1 cellular context compared by ENCODE assay signal in genomic region chr12:82019533-82019932, GRCh38.
TF ChIP-seq lines count a peak whose summit lies in the region.

No MANE protein-coding gene starts in this region.

TF ChIP-seq in SK-N-SH treated with all-trans-retinoic acid at 6 μM for 48 hours, 23 proteins besides CTCF, POLR2A, EP300 and RAD21 (continued from another document):
- no peak for TF ChIP-seq TSHZ2 (CRISPR knock-in tag; IDR thresholded peaks at IDR 0.05)
- no peak for TF ChIP-seq PATZ1 (CRISPR knock-in tag; IDR thresholded peaks at IDR 0.05; ENCODE audit: borderline replicate concordance)
- TF ChIP-seq ZFP3 (CRISPR knock-in tag; IDR thresholded peaks at IDR 0.05): no peak
- TF ChIP-seq CSDC2 (CRISPR knock-in tag; IDR thresholded peaks at IDR 0.05): no peak
- TF ChIP-seq ZNF565 (CRISPR knock-in tag; conservative IDR thresholded peaks at IDR 0.05; ENCODE audit: low read depth): no peak
